Comparison of ENCODE assay signal across 7 cellular contexts in genomic region chr16:467261-467871, GRCh38. TPM values are rescaled to one million over a fixed set of nuclear protein-coding genes. Genes with fewer than 3 reads are reported as not detected.
DNase-seq lines count a peak whose midpoint lies in the region; TF ChIP-seq lines count a peak whose summit lies in the region.
"Not testable (repeated sequence)": the region's sequence is repeated elsewhere in the genome, so short reads cannot be mapped to it uniquely, and the experiment has no call there.

No MANE protein-coding gene starts in this region.

- not testable (repeated sequence) for H2AFZ ChIP-seq in osteoblast (ENCODE audit: low read length)

- H3K36me3 ChIP-seq in HEK293 (ENCODE audit: control insufficient read depth in 2 of 2, insufficient read depth in 1 of 2, low read length in 2 of 2) = peaks cover 0 to 26% of the 10 kb centered on the region in 2 experiments; a peak in 2 of 3 replicates
- not testable (repeated sequence) for H3K36me3 ChIP-seq in osteoblast (ENCODE audit: insufficient read depth, low read length)

- H3K36me3 Mint-ChIP-seq in activated T-helper 1 cell treated with anti-CD3 and anti-CD28 coated beads, Interleukin-12 subunit alpha, Interleukin-12 subunit beta, Interleukin-2, Interleukin-4 antibody, amounts not matched to agents 30 ng/mL and 10 ng/mL and 1 ng/mL, durations not matched to agents 14 hours and 24 hours and 36 hours (ENCODE audit: low read depth); immature natural killer cell: not testable (repeated sequence)

- H3K79me2 ChIP-seq in osteoblast (ENCODE audit: insufficient read depth, low read length) = peaks cover 29% of the 10 kb centered on the region

- peak overlapping the region; percentile 44 for H3K27ac Mint-ChIP-seq in activated T-helper 1 cell treated with anti-CD3 and anti-CD28 coated beads, Interleukin-12 subunit alpha, Interleukin-12 subunit beta, Interleukin-2, Interleukin-4 antibody, amounts not matched to agents 30 ng/mL and 10 ng/mL and 1 ng/mL, durations not matched to agents 14 hours and 24 hours and 36 hours
- H3K27ac Mint-ChIP-seq in immature natural killer cell = peak overlapping the region in 4 of 6 donors; percentile 60 to 81 (median 76)

- not testable (repeated sequence) for H3K4me1 Mint-ChIP-seq in activated T-helper 1 cell treated with anti-CD3 and anti-CD28 coated beads, Interleukin-12 subunit alpha, Interleukin-12 subunit beta, Interleukin-2, Interleukin-4 antibody, amounts not matched to agents 30 ng/mL and 10 ng/mL and 1 ng/mL, durations not matched to agents 14 hours and 24 hours and 36 hours (ENCODE audit: low read depth); immature natural killer cell

- peaks cover 43% of the 10 kb centered on the region for H4K20me1 ChIP-seq in osteoblast (ENCODE audit: insufficient read depth, low read length)

- H3K9me3 ChIP-seq in HEK293 (ENCODE audit: control insufficient read depth, insufficient read depth, low read depth, low read length); osteoblast (ENCODE audit: low read depth, low read length): not testable (repeated sequence)

- not testable (repeated sequence) for H3K4me2 ChIP-seq in osteoblast (ENCODE audit: insufficient read depth, low read length)

- H3K4me3 ChIP-seq in HEK293 (ENCODE audit: low read depth, low read length); dorsolateral prefrontal cortex; osteoblast (ENCODE audit: insufficient read depth, low read length): not testable (repeated sequence)

- CTCF ChIA-PET in HEK293 (lab: Yijun Ruan, JAX) = interaction anchor here (1.0 kb wide), 1 partner anchor 20 kb away, joined by 5 read pairs; no protein-coding TSS in a partner anchor
- CTCF ChIA-PET in RWPE1 (lab: Yijun Ruan, JAX) = not testable (repeated sequence)

- not testable (repeated sequence) for H3K4me1 ChIP-seq in HEK293 (ENCODE audit: control insufficient read depth, insufficient read depth, low read length); osteoblast (ENCODE audit: insufficient read depth, low read length)

- not testable (repeated sequence) for H3K27me3 Mint-ChIP-seq in activated T-helper 1 cell treated with anti-CD3 and anti-CD28 coated beads, Interleukin-12 subunit alpha, Interleukin-12 subunit beta, Interleukin-2, Interleukin-4 antibody, amounts not matched to agents 30 ng/mL and 10 ng/mL and 1 ng/mL, durations not matched to agents 14 hours and 24 hours and 36 hours (ENCODE audit: insufficient read depth); immature natural killer cell (ENCODE audit: low read depth in 3 of 3)

- not testable (repeated sequence) for DNase-seq in RWPE1 (ENCODE audit: low spot score); activated T-helper 1 cell treated with anti-CD3 and anti-CD28 coated beads, Interleukin-12 subunit alpha, Interleukin-12 subunit beta, Interleukin-2, Interleukin-4 antibody, amounts not matched to agents 30 ng/mL and 10 ng/mL and 1 ng/mL, durations not matched to agents 14 hours and 24 hours and 36 hours (ENCODE audit: low spot score); dorsolateral prefrontal cortex; immature natural killer cell
- peak; percentile 6 for DNase-seq in osteoblast (ENCODE audit: insufficient read length, low spot score, missing footprints)

- intact Hi-C loops in activated T-helper 1 cell treated with anti-CD3 and anti-CD28 coated beads, Interleukin-12 subunit alpha, Interleukin-12 subunit beta, Interleukin-2, Interleukin-4 antibody, amounts not matched to agents 30 ng/mL and 10 ng/mL and 1 ng/mL, durations not matched to agents 14 hours and 24 hours and 36 hours (cut with micrococcal nuclease); dorsolateral prefrontal cortex (cut with DNase I): not testable (repeated sequence)

- not testable (repeated sequence) for H3K9me3 Mint-ChIP-seq in activated T-helper 1 cell treated with anti-CD3 and anti-CD28 coated beads, Interleukin-12 subunit alpha, Interleukin-12 subunit beta, Interleukin-2, Interleukin-4 antibody, amounts not matched to agents 30 ng/mL and 10 ng/mL and 1 ng/mL, durations not matched to agents 14 hours and 24 hours and 36 hours; immature natural killer cell

- not testable (repeated sequence) for TF ChIP-seq CTCF in HEK293 (tag by site-specific recombination; IDR thresholded peaks at IDR 0.05); RWPE1 (conservative IDR thresholded peaks at IDR 0.05; ENCODE audit: low read depth); dorsolateral prefrontal cortex (IDR thresholded peaks at IDR 0.05 in 54 of 56, conservative IDR thresholded peaks at IDR 0.05 in 2 of 56; ENCODE audit: low read depth in 1 of 56, partially characterized antibody in 56 of 56); osteoblast (IDR thresholded peaks at IDR 0.05; ENCODE audit: extremely low read depth, low read depth, low read length)

- not testable (repeated sequence) for H3K4me3 Mint-ChIP-seq in activated T-helper 1 cell treated with anti-CD3 and anti-CD28 coated beads, Interleukin-12 subunit alpha, Interleukin-12 subunit beta, Interleukin-2, Interleukin-4 antibody, amounts not matched to agents 30 ng/mL and 10 ng/mL and 1 ng/mL, durations not matched to agents 14 hours and 24 hours and 36 hours; immature natural killer cell

- not testable (repeated sequence) for H3K27ac ChIP-seq in HEK293 (ENCODE audit: extremely low read depth, low read depth, low read length); osteoblast (ENCODE audit: low read depth, low read length)
- H3K27ac ChIP-seq in RWPE1 (0 out of 2 replicates have a peak overlapping the region, but pooled peaks have one; percentile 12), dorsolateral prefrontal cortex (peak overlapping the region in 47 of 59 donors; percentile 4 to 86 (median 70)), temporal lobe (ENCODE audit: low read depth, low read length) (peak overlapping the region; percentile 67)

- not testable (repeated sequence) for H3K27me3 ChIP-seq in dorsolateral prefrontal cortex; osteoblast (ENCODE audit: insufficient read depth, low read length)

- POLR2A ChIA-PET in HEK293 (lab: Yijun Ruan, JAX) = interaction anchor here (0.9 kb wide), 1 partner anchor 18 kb away, joined by 3 read pairs; no protein-coding TSS in a partner anchor
- POLR2A ChIA-PET in RWPE1 (lab: Yijun Ruan, JAX; ENCODE audit: low non-redundant PET) = not testable (repeated sequence)

TF ChIP-seq in HEK293, 187 proteins besides CTCF, POLR2A, EP300 and RAD21:
- TF ChIP-seq WT1 (tag by site-specific recombination; IDR thresholded peaks at IDR 0.05) = peak; percentile 61; the same call in 1 of the 2 replicates
- TF ChIP-seq SP7 (tag by site-specific recombination; IDR thresholded peaks at IDR 0.05) = peak; percentile 56
- peak; percentile 63 for TF ChIP-seq KLF1 (tag by site-specific recombination; IDR thresholded peaks at IDR 0.05)
- peak; percentile 84 for TF ChIP-seq EGR2 (tag by site-specific recombination; IDR thresholded peaks at IDR 0.05; ENCODE audit: low read depth)
- TF ChIP-seq ZFHX2 (tag by site-specific recombination; conservative IDR thresholded peaks at IDR 0.05) = peak; percentile 90

RNA-seq across cellular contexts. Expression of gene RAB11FIP3, which starts 41.9 kb away (rescaled TPM):
- total RNA-seq in activated T-helper 1 cell treated with anti-CD3 and anti-CD28 coated beads, Interleukin-12 subunit alpha, Interleukin-12 subunit beta, Interleukin-2, Interleukin-4 antibody, amounts not matched to agents 30 ng/mL and 10 ng/mL and 1 ng/mL, durations not matched to agents 14 hours and 24 hours and 36 hours = 41.4 and 47.5 TPM in 2 replicates
- total RNA-seq in dorsolateral prefrontal cortex = 100 to 1,000 TPM in 110 of 120 experiments, 10 to 100 TPM in 10; 84.7 to 179 (median 116) TPM
- 1 to 10 TPM in 2 of 3 donors, under 1 TPM in 1; 0.04 to 3.7 (median 1.8) TPM for polyA plus RNA-seq in immature natural killer cell
- total RNA-seq in osteoblast = 22.7 and 25.3 TPM in 2 replicates
- total RNA-seq in temporal lobe = 29.0 TPM
